In the genomic region with DNA sequence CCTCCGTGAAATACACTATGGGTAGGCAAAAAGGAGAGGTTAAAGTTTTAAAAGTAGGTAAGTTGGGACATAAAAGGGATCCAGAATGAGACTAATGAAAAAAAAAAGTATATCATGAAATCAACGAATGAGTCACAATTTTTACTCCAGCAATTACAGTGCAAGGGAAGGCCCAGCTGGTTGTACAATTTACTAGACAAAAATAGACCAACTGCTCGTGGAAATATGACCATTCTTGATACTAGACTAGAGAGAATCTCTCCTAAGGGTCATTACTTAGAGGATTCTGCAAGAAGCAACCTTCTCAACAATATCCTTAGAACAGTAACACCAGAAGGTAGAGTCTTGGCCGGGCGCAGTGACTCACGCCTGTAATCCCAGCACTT, we compare ENCODE assay signal across 1 cellular context.
TF ChIP-seq lines count a peak whose summit lies in the region.

No MANE protein-coding gene starts in this region.

TF ChIP-seq in SK-N-SH, 30 proteins besides CTCF, POLR2A, EP300 and RAD21 (continued from another document):
- TF ChIP-seq, protein P1, sequence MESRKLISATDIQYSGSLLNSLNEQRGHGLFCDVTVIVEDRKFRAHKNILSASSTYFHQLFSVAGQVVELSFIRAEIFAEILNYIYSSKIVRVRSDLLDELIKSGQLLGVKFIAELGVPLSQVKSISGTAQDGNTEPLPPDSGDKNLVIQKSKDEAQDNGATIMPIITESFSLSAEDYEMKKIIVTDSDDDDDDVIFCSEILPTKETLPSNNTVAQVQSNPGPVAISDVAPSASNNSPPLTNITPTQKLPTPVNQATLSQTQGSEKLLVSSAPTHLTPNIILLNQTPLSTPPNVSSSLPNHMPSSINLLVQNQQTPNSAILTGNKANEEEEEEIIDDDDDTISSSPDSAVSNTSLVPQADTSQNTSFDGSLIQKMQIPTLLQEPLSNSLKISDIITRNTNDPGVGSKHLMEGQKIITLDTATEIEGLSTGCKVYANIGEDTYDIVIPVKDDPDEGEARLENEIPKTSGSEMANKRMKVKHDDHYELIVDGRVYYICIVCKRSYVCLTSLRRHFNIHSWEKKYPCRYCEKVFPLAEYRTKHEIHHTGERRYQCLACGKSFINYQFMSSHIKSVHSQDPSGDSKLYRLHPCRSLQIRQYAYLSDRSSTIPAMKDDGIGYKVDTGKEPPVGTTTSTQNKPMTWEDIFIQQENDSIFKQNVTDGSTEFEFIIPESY (IDR thresholded peaks at IDR 0.05; ENCODE audit: borderline replicate concordance, low read depth): no peak
- TF ChIP-seq ELF1 (IDR thresholded peaks at IDR 0.05): no peak
- TF ChIP-seq MAX (IDR thresholded peaks at IDR 0.05; ENCODE audit: low read depth): no peak
- no peak for TF ChIP-seq USF2 (IDR thresholded peaks at IDR 0.05; ENCODE audit: borderline replicate concordance, low read depth, low read length)
- TF ChIP-seq RXRA (IDR thresholded peaks at IDR 0.05; ENCODE audit: borderline replicate concordance, low read depth): no peak
- TF ChIP-seq FOSL2 (IDR thresholded peaks at IDR 0.05; ENCODE audit: borderline replicate concordance, low read depth): peak; percentile 39; the same call in 1 of the 2 replicates
- TF ChIP-seq JUND (IDR thresholded peaks at IDR 0.05): peak; percentile 46; the same call in 1 of the 2 replicates
- TF ChIP-seq POLR2AphosphoS5 (IDR thresholded peaks at IDR 0.05; ENCODE audit: low read depth, low read length): no peak
- TF ChIP-seq CHD2 (IDR thresholded peaks at IDR 0.05; ENCODE audit: low read length, partially characterized antibody): no peak
- TF ChIP-seq MXI1 (IDR thresholded peaks at IDR 0.05; ENCODE audit: low read depth, low read length): no peak
- TF ChIP-seq NRF1 (IDR thresholded peaks at IDR 0.05; ENCODE audit: low read depth, low read length): no peak
- TF ChIP-seq TAF1 (IDR thresholded peaks at IDR 0.05; ENCODE audit: borderline replicate concordance, low read depth, low read length): no peak
- TF ChIP-seq MEF2A (IDR thresholded peaks at IDR 0.05; ENCODE audit: borderline replicate concordance, low read depth): 0 out of 2 replicates have a peak, but pooled peaks have one; percentile 30
- no peak for TF ChIP-seq GABPA (IDR thresholded peaks at IDR 0.05; ENCODE audit: low read depth)
